In the genomic region with DNA sequence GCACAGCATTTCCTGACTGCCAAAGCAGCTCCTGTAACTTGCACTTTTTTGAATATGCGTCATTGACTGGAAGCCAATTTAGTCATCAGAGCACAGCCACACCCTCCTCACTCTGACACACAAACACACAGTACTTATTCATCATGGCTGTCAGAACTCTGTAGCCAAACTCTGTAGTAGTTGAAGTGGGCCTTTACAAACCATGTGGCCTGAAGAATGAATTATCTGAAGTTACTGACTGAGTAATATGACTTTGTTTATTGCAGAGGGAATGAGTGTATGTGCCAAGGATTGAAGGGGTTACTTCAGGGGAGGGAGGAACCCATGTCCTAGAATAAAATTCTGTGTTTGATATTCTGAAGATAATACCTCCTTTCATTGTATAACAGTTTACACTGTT, we compare ENCODE assay signal across 8 cellular contexts.
A peak's percentile ranks its signal among the peaks of the same experiment; 100 is the strongest.
DNase-seq lines count a peak whose midpoint lies in the region; ATAC-seq and TF ChIP-seq lines count a peak whose summit lies in the region.

No MANE protein-coding gene starts in this region.

- in situ Hi-C loops in Caki2 (cut with HindIII; ENCODE audit: low pct_unique_long_range_greater_than_20kb, low sequenced_read_pairs) = no loop called here

- H3K9me3 Mint-ChIP-seq in activated T-helper 17 cell treated with anti-CD3 and anti-CD28 coated beads, Interleukin-2, amount 50 U/mL, for 72 hours = no peaks in the 10 kb centered on the region

- peaks cover 64% of the 10 kb centered on the region for H3K36me3 Mint-ChIP-seq in activated T-helper 17 cell treated with anti-CD3 and anti-CD28 coated beads, Interleukin-2, amount 50 U/mL, for 72 hours (ENCODE audit: low read depth)

- TF ChIP-seq EP300 in Ishikawa (IDR thresholded peaks at IDR 0.05; ENCODE audit: borderline replicate concordance) = no peak

- peaks cover 3% of the 10 kb centered on the region for H3K36me3 ChIP-seq in thoracic aorta

- intact Hi-C loops in right cardiac atrium (cut with DNase I) = no loop called here

- no peak for TF ChIP-seq CTCF in thoracic aorta (IDR thresholded peaks at IDR 0.05)

- ATAC-seq in activated T-helper 17 cell treated with anti-CD3 and anti-CD28 coated beads, Interleukin-2, amount 50 U/mL, for 72 hours (replicated peaks) = peak; percentile 99
- ATAC-seq in right cardiac atrium = peak; percentile 95 to 98
- peak; percentile 90 for ATAC-seq in thoracic aorta (ENCODE audit: insufficient number of reproducible peaks, low FRiP score, low read depth)
- ATAC-seq in HG03175 (IDR thresholded peaks at IDR 0.05; ENCODE audit: unreplicated experiment) = no peak
- ATAC-seq in HG02840 (IDR thresholded peaks at IDR 0.05; ENCODE audit: low FRiP score, unreplicated experiment) = no peak

- no peaks in the 10 kb centered on the region for H3K27me3 Mint-ChIP-seq in activated T-helper 17 cell treated with anti-CD3 and anti-CD28 coated beads, Interleukin-2, amount 50 U/mL, for 72 hours

- H3K27ac Mint-ChIP-seq in activated T-helper 17 cell treated with anti-CD3 and anti-CD28 coated beads, Interleukin-2, amount 50 U/mL, for 72 hours = peak overlapping the region; percentile 65

- H3K27me3 ChIP-seq in right cardiac atrium (ENCODE audit: control insufficient read depth, insufficient read depth) (no peaks in the 10 kb centered on the region), thoracic aorta (replicated peaks; ENCODE audit: insufficient read depth) (no peaks in the 10 kb centered on the region)

- WGBS in right cardiac atrium = 16% methylated on average over 1 of the region's 1 CpG

- no peak overlapping the region for H3K4me3 Mint-ChIP-seq in activated T-helper 17 cell treated with anti-CD3 and anti-CD28 coated beads, Interleukin-2, amount 50 U/mL, for 72 hours

- H3K9me3 ChIP-seq in right cardiac atrium (ENCODE audit: control insufficient read depth, low read length) (no peaks in the 10 kb centered on the region), thoracic aorta (no peaks in the 10 kb centered on the region)

- no peak for TF ChIP-seq RAD21 in Ishikawa (IDR thresholded peaks at IDR 0.05; ENCODE audit: low read depth)

- DNase-seq in Caki2 (ENCODE audit: low read depth) (peak; percentile 72), right cardiac atrium (no peak), thoracic aorta (ENCODE audit: low spot score) (peak; percentile 11), DMS114 treated with DMSO at 0.1 percent for 48 hours (lab: John Stamatoyannopoulos, UW; ENCODE audit: unreplicated experiment) (no peak)

- no peaks in the 10 kb centered on the region for H3K4me1 Mint-ChIP-seq in activated T-helper 17 cell treated with anti-CD3 and anti-CD28 coated beads, Interleukin-2, amount 50 U/mL, for 72 hours

- H3K4me3 ChIP-seq in right cardiac atrium (ENCODE audit: low read length) (no peak overlapping the region), thoracic aorta (no peak overlapping the region)

- H3K4me1 ChIP-seq in right cardiac atrium (ENCODE audit: control insufficient read depth, insufficient read depth, low read length) (peaks cover 9% of the 10 kb centered on the region), thoracic aorta (ENCODE audit: control insufficient read depth in 1 of 2, low read depth in 2 of 2) (peaks cover 13 to 24% of the 10 kb centered on the region in 2 donors)

- no peak overlapping the region for H3K27ac ChIP-seq in right cardiac atrium (ENCODE audit: low read length)
- H3K27ac ChIP-seq in thoracic aorta = peak overlapping the region in 1 of 2 donors; percentile 56

TF ChIP-seq in Ishikawa, 13 proteins besides CTCF, POLR2A, EP300 and RAD21:
- TF ChIP-seq EGR1 (IDR thresholded peaks at IDR 0.05) = no peak
- TF ChIP-seq, protein P1, sequence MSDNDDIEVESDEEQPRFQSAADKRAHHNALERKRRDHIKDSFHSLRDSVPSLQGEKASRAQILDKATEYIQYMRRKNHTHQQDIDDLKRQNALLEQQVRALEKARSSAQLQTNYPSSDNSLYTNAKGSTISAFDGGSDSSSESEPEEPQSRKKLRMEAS (IDR thresholded peaks at IDR 0.05) = peak; percentile 37; the same call in 1 of the 2 replicates
- TF ChIP-seq, protein P2, sequence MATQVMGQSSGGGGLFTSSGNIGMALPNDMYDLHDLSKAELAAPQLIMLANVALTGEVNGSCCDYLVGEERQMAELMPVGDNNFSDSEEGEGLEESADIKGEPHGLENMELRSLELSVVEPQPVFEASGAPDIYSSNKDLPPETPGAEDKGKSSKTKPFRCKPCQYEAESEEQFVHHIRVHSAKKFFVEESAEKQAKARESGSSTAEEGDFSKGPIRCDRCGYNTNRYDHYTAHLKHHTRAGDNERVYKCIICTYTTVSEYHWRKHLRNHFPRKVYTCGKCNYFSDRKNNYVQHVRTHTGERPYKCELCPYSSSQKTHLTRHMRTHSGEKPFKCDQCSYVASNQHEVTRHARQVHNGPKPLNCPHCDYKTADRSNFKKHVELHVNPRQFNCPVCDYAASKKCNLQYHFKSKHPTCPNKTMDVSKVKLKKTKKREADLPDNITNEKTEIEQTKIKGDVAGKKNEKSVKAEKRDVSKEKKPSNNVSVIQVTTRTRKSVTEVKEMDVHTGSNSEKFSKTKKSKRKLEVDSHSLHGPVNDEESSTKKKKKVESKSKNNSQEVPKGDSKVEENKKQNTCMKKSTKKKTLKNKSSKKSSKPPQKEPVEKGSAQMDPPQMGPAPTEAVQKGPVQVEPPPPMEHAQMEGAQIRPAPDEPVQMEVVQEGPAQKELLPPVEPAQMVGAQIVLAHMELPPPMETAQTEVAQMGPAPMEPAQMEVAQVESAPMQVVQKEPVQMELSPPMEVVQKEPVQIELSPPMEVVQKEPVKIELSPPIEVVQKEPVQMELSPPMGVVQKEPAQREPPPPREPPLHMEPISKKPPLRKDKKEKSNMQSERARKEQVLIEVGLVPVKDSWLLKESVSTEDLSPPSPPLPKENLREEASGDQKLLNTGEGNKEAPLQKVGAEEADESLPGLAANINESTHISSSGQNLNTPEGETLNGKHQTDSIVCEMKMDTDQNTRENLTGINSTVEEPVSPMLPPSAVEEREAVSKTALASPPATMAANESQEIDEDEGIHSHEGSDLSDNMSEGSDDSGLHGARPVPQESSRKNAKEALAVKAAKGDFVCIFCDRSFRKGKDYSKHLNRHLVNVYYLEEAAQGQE (IDR thresholded peaks at IDR 0.05; ENCODE audit: low read depth) = no peak
- TF ChIP-seq, protein P3, sequence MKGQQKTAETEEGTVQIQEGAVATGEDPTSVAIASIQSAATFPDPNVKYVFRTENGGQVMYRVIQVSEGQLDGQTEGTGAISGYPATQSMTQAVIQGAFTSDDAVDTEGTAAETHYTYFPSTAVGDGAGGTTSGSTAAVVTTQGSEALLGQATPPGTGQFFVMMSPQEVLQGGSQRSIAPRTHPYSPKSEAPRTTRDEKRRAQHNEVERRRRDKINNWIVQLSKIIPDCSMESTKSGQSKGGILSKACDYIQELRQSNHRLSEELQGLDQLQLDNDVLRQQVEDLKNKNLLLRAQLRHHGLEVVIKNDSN (IDR thresholded peaks at IDR 0.05) = no peak
- no peak for TF ChIP-seq ZBTB7A (IDR thresholded peaks at IDR 0.05; ENCODE audit: low read depth)
- no peak for TF ChIP-seq TEAD4 (IDR thresholded peaks at IDR 0.05)
- no peak for TF ChIP-seq YY1 (IDR thresholded peaks at IDR 0.05; ENCODE audit: low read depth)
- TF ChIP-seq NFIC (IDR thresholded peaks at IDR 0.05) = peak; percentile 63; the same call in 1 of the 2 replicates
- TF ChIP-seq CEBPB (IDR thresholded peaks at IDR 0.05) = no peak
- no peak for TF ChIP-seq CREB1 (IDR thresholded peaks at IDR 0.05; ENCODE audit: low read depth)

Comparison
In these comparisons a context has a peak if more than half of its experiments do, and no peak if none do; other contexts are left out.
1. DNase-seq: peak in Caki2 (single experiment) and thoracic aorta (single experiment); none in right cardiac atrium (0 of 3) and DMS114 treated with DMSO at 0.1 percent for 48 hours (single experiment).
2. ATAC-seq: peak in activated T-helper 17 cell treated with anti-CD3 and anti-CD28 coated beads, Interleukin-2, amount 50 U/mL, for 72 hours (single experiment), right cardiac atrium (2 of 2) and thoracic aorta (single experiment); none in HG03175 (single experiment) and HG02840 (single experiment).